Comparison of ENCODE assay signal across 8 cellular contexts in genomic region chr6:26055670-26056582, GRCh38. TPM values are rescaled to one million over a fixed set of nuclear protein-coding genes. Genes with fewer than 3 reads are reported as not detected.
DNase-seq lines count a peak whose midpoint lies in the region; ATAC-seq and TF ChIP-seq lines count a peak whose summit lies in the region.

No MANE protein-coding gene starts in this region.

- H3K4me1 Mint-ChIP-seq in T-helper 1 cell treated with Interleukin-12 subunit alpha and Interleukin-12 subunit beta and Interleukin-4 antibody, amounts not matched to agents 30 μg/mL and 1 μg/mL, for 36 hours (ENCODE audit: low read depth) = peaks cover 42% of the 10 kb centered on the region

- H3K36me3 Mint-ChIP-seq in T-helper 1 cell treated with Interleukin-12 subunit alpha and Interleukin-12 subunit beta and Interleukin-4 antibody, amounts not matched to agents 30 μg/mL and 1 μg/mL, for 36 hours (ENCODE audit: low read depth) = peaks cover 6% of the 10 kb centered on the region

- TF ChIP-seq CTCF in ascending aorta (IDR thresholded peaks at IDR 0.05) = no peak

- H3K27me3 Mint-ChIP-seq in T-helper 1 cell treated with Interleukin-12 subunit alpha and Interleukin-12 subunit beta and Interleukin-4 antibody, amounts not matched to agents 30 μg/mL and 1 μg/mL, for 36 hours (ENCODE audit: low read depth) = peaks cover 3% of the 10 kb centered on the region

- DNase-seq in NCI-H1694 (lab: John Stamatoyannopoulos, UW) (peak; percentile 83), ascending aorta (ENCODE audit: low spot score in 2 of 2) (peak; percentile 82 to 95), right cardiac atrium (peak; percentile 89 to 96 (median 95)), putamen (ENCODE audit: low spot score) (peak; percentile 80), aorta (peak; percentile 95)

- H3K4me1 ChIP-seq in ascending aorta (peaks cover 0 to 7% of the 10 kb centered on the region in 2 donors), right cardiac atrium (ENCODE audit: control insufficient read depth, insufficient read depth, low read length) (no peaks in the 10 kb centered on the region), aorta (ENCODE audit: control insufficient read depth in 1 of 2, insufficient read depth in 2 of 2, low read length in 2 of 2) (no peaks in the 10 kb centered on the region)

- H3K27ac ChIP-seq in ascending aorta = peak overlapping the region; percentile 92 to 94
- H3K27ac ChIP-seq in right cardiac atrium (ENCODE audit: low read length) = peak overlapping the region; percentile 99
- peak overlapping the region; percentile 90 to 95 for H3K27ac ChIP-seq in aorta (ENCODE audit: low read depth in 1 of 2, low read length in 2 of 2)

- H3K9me3 ChIP-seq in ascending aorta (no peaks in the 10 kb centered on the region), right cardiac atrium (ENCODE audit: control insufficient read depth, low read length) (no peaks in the 10 kb centered on the region), aorta (ENCODE audit: control insufficient read depth, low read length) (no peaks in the 10 kb centered on the region)

- no peaks in the 10 kb centered on the region for H3K9me3 Mint-ChIP-seq in T-helper 1 cell treated with Interleukin-12 subunit alpha and Interleukin-12 subunit beta and Interleukin-4 antibody, amounts not matched to agents 30 μg/mL and 1 μg/mL, for 36 hours

- peak; percentile 71 for ATAC-seq in GM18502 (IDR thresholded peaks at IDR 0.05; ENCODE audit: poor library complexity, unreplicated experiment)
- peak; percentile 74 for ATAC-seq in HG02885 (IDR thresholded peaks at IDR 0.05; ENCODE audit: poor library complexity, unreplicated experiment)
- peak; percentile 96 for ATAC-seq in right cardiac atrium
- ATAC-seq in aorta (ENCODE audit: low FRiP score) = peak; percentile 98

- under 1% methylated on average over 51 of the region's 51 CpGs for WGBS in right cardiac atrium
- WGBS in aorta, 2 donors = 0% methylated on average over 51 of the region's 51 CpGs

- no peaks in the 10 kb centered on the region for H3K27me3 ChIP-seq in ascending aorta
- H3K27me3 ChIP-seq in right cardiac atrium (ENCODE audit: control insufficient read depth, insufficient read depth) = no peaks in the 10 kb centered on the region
- H3K27me3 ChIP-seq in aorta (ENCODE audit: control insufficient read depth in 1 of 2, insufficient read depth in 2 of 2, low read length in 1 of 2) = peaks cover 0 to 2% of the 10 kb centered on the region in 2 donors

- H3K4me3 ChIP-seq in ascending aorta = peak overlapping the region; percentile 74 to 80
- H3K4me3 ChIP-seq in right cardiac atrium (ENCODE audit: low read length) = peak overlapping the region; percentile 86
- H3K4me3 ChIP-seq in aorta (ENCODE audit: low read length in 2 of 2) = peak overlapping the region; percentile 90 to 97

- peak overlapping the region; percentile 89 for H3K4me3 Mint-ChIP-seq in T-helper 1 cell treated with Interleukin-12 subunit alpha and Interleukin-12 subunit beta and Interleukin-4 antibody, amounts not matched to agents 30 μg/mL and 1 μg/mL, for 36 hours

- intact Hi-C loops in ascending aorta (cut with DNase I) (loop anchor here (1.0 to 5.0 kb wide), 5 partner anchors 11 to 101 kb away; a partner anchor contains a TSS), right cardiac atrium (cut with DNase I) (loop anchor here in 1 of 4 donors (10.0 kb wide), 1 partner anchor 139 kb away; a partner anchor contains a TSS), aorta (cut with DNase I) (loop anchor here in 1 of 2 donors (1.0 to 10.0 kb wide), 4 partner anchors 13 to 149 kb away; a partner anchor contains a TSS)

- H3K27ac Mint-ChIP-seq in T-helper 1 cell treated with Interleukin-12 subunit alpha and Interleukin-12 subunit beta and Interleukin-4 antibody, amounts not matched to agents 30 μg/mL and 1 μg/mL, for 36 hours = peak overlapping the region; percentile 99

- H3K36me3 ChIP-seq in ascending aorta = no peaks in the 10 kb centered on the region
- H3K36me3 ChIP-seq in aorta (ENCODE audit: control insufficient read depth in 1 of 2, insufficient read depth in 2 of 2, low read length in 1 of 2) = no peaks in the 10 kb centered on the region

RNA-seq across cellular contexts. Expression of gene HFE, which starts 31.3 kb away (rescaled TPM):
- 2.6 TPM for total RNA-seq in ascending aorta
- total RNA-seq in right cardiac atrium = 10 to 100 TPM in 1 of 4 donors, 1 to 10 TPM in 3; 4.3 to 13.2 (median 8.4) TPM
- polyA plus RNA-seq in right cardiac atrium = 5.3 TPM
- 10 to 100 TPM in 1 of 2 donors, 1 to 10 TPM in 1; 5.6 to 17.9 TPM for total RNA-seq in aorta
- polyA plus RNA-seq in aorta = 1 to 10 TPM; 3.9 to 6.7 TPM

Comparison
In these comparisons a context has a peak if more than half of its experiments do, and no peak if none do; other contexts are left out.
1. Peak in every context shown above with its lines: DNase-seq, ATAC-seq, H3K4me3 ChIP-seq and H3K27ac ChIP-seq.